28 cellular contexts compared by ENCODE assay signal in genomic region chr1:191752342-191752741, GRCh38.
DNase-seq lines count a peak whose midpoint lies in the region; ATAC-seq, FAIRE-seq and TF ChIP-seq lines count a peak whose summit lies in the region.
"Had no signal": no experiment of that assay in that cellular context is flagged by ENCODE, and none has a peak within 500 bp of the region (broad histone marks: within the 10 kb centered on the region; RNA-seq: fewer than 3 reads in every experiment).

No MANE protein-coding gene starts in this region.

- no peaks in the 10 kb centered on the region for H3K27me3 ChIP-seq in GM12878 (replicated peaks in 1 of 2; ENCODE audit: control insufficient read depth in 2 of 2, insufficient read depth in 2 of 2, low read length in 1 of 2)
- H3K27me3 ChIP-seq: brain microvascular endothelial cell, esophagus muscularis mucosa, gastroesophageal sphincter, neutrophil, vagina had no signal

- no peaks in the 10 kb centered on the region for H3K36me3 ChIP-seq in GM12878 (ENCODE audit: control insufficient read depth in 2 of 2, insufficient read depth in 2 of 2, low read length in 1 of 2)
- H3K36me3 ChIP-seq: brain microvascular endothelial cell, esophagus muscularis mucosa, gastroesophageal sphincter, lower lobe of right lung, neutrophil, thoracic aorta, vagina had no signal

- intact Hi-C loops in GM12878 (cut with micrococcal nuclease; ENCODE audit: unreplicated experiment): no loop called here

- H3K27me3 Mint-ChIP-seq in nephron progenitor cell (ENCODE audit: low read depth, poor library complexity): peaks cover 1% of the 10 kb centered on the region
- H3K27me3 Mint-ChIP-seq: CD4-positive, CD25-positive, alpha-beta regulatory T cell had no signal

- TF ChIP-seq POLR2A in GM12878 (IDR thresholded peaks at IDR 0.05; ENCODE audit: low read depth, low read length): no peak

- no peak overlapping the region for H3K27ac Mint-ChIP-seq in nephron progenitor cell
- H3K27ac Mint-ChIP-seq: CD4-positive, CD25-positive, alpha-beta regulatory T cell; HFFc6; T-helper 1 cell treated with Interleukin-12 subunit alpha and Interleukin-12 subunit beta and Interleukin-4 antibody, amounts not matched to agents 30 μg/mL and 1 μg/mL, for 36 hours had no signal

- peaks cover 8% of the 10 kb centered on the region for H3K9me3 Mint-ChIP-seq in nephron progenitor cell

- SMC1A ChIA-PET in GM12878 (lab: Charles Lee; ENCODE audit: uncharacterized antibody, unreplicated experiment): interaction anchor here (1.9 kb wide), 1 partner anchor 12 kb away, joined by 4 read pairs; no protein-coding TSS in a partner anchor

- BruUV-seq in GM12878 (replicated peaks; lab: Mats Ljungman, UMichigan): no TSS peak

- CTCF ChIA-PET in GM10248 (lab: Yijun Ruan, JAX) (interaction anchor here (1.5 kb wide), 1 partner anchor 9 kb away, joined by 4 read pairs; no protein-coding TSS in a partner anchor), GM12878 (lab: Yijun Ruan, JAX) (no interaction called here)

- 0 out of 2 replicates have a peak, but pooled peaks have one; percentile 24 for TF ChIP-seq RAD21 in GM12878 (IDR thresholded peaks at IDR 0.05; ENCODE audit: insufficient read depth, low read depth, low read length)

- RAD21 ChIA-PET in GM12878 (lab: Charles Lee; ENCODE audit: unreplicated experiment): no interaction called here

- TF ChIP-seq CTCF in 22Rv1 (IDR thresholded peaks at IDR 0.05): peak; percentile 28; the same call in 1 of the 2 replicates
- TF ChIP-seq CTCF in GM10248 (IDR thresholded peaks at IDR 0.05; ENCODE audit: control extremely low read depth, extremely low read depth, low read depth, missing control alignments): peak; percentile 10
- TF ChIP-seq CTCF in GM12878 (IDR thresholded peaks at IDR 0.05 in 2 of 3, conservative IDR thresholded peaks at IDR 0.05 in 1 of 3; ENCODE audit: control insufficient read depth in 2 of 3, extremely low read depth in 1 of 3, insufficient read depth in 1 of 3, low read depth in 3 of 3, low read length in 3 of 3): peak in 2 of 3 experiments; percentile 9 to 32; a peak in 2 of 6 replicates
- no peak for TF ChIP-seq CTCF in nephron progenitor cell (IDR thresholded peaks at IDR 0.05)

- WGBS in GM12878 (ENCODE audit: insufficient coverage, insufficient replicate concordance, low lambda C conversion rate, missing lambda C conversion rate): 48% methylated on average over 4 of the region's 4 CpGs

- H3K4me3 Mint-ChIP-seq in nephron progenitor cell: no peak overlapping the region
- H3K4me3 Mint-ChIP-seq: CD4-positive, CD25-positive, alpha-beta regulatory T cell; HFFc6; T-helper 1 cell treated with Interleukin-12 subunit alpha and Interleukin-12 subunit beta and Interleukin-4 antibody, amounts not matched to agents 30 μg/mL and 1 μg/mL, for 36 hours had no signal

- H3K9ac ChIP-seq in GM12878 (ENCODE audit: control insufficient read depth, insufficient read depth, low read length): no peak overlapping the region

- no peak for FAIRE-seq in GM12878 (lab: Jason Lieb, UNC)
- FAIRE-seq: colon, G401.6, kidney had no signal

- ATAC-seq in GM12878 (peak; percentile 56), HG02610 (IDR thresholded peaks at IDR 0.05; ENCODE audit: unreplicated experiment) (no peak)
- ATAC-seq: gastroesophageal sphincter, lower lobe of right lung had no signal

- no peaks in the 10 kb centered on the region for H3K9me3 ChIP-seq in GM12878 (replicated peaks; ENCODE audit: control insufficient read depth, insufficient read depth, low read length)
- H3K9me3 ChIP-seq: esophagus muscularis mucosa, gastroesophageal sphincter, lower lobe of right lung, neutrophil, thoracic aorta, vagina had no signal

- no peaks in the 10 kb centered on the region for H4K20me1 ChIP-seq in GM12878 (ENCODE audit: control insufficient read depth, insufficient read depth)

- no peak overlapping the region for H3K4me2 ChIP-seq in GM12878 (ENCODE audit: control insufficient read depth, insufficient read depth)

- TF ChIP-seq EP300 in GM12878 (IDR thresholded peaks at IDR 0.05; ENCODE audit: borderline replicate concordance in 1 of 2, control insufficient read depth in 1 of 2, low read depth in 2 of 2, low read length in 2 of 2): no peak

- no peaks in the 10 kb centered on the region for H3K36me3 Mint-ChIP-seq in nephron progenitor cell (ENCODE audit: low read depth)
- H3K36me3 Mint-ChIP-seq: CD4-positive, CD25-positive, alpha-beta regulatory T cell had no signal

- POLR2A ChIA-PET in GM10248 (lab: Yijun Ruan, JAX) (no interaction called here), GM12878 (lab: Charles Lee) (no interaction called here)

- H3K4me3 ChIP-seq in GM12878: no peak overlapping the region
- H3K4me3 ChIP-seq: esophagus muscularis mucosa, gastroesophageal sphincter, lower lobe of right lung, thoracic aorta, vagina had no signal

- DNase-seq in GM10248 (ENCODE audit: extremely low spot score) (no peak), NAMALWA (ENCODE audit: low spot score) (peak; percentile 20), GM12878 (ENCODE audit: low read depth, low spot score) (no peak), nephron progenitor cell (no peak), NCI-H2029 treated with DMSO at 0.1 percent for 48 hours (lab: John Stamatoyannopoulos, UW) (no peak), EL (no peak)
- DNase-seq: activated gamma-delta T cell; brain microvascular endothelial cell; CD4-positive, CD25-positive, alpha-beta regulatory T cell; DMS 273 treated with DMSO at 0.1 percent for 48 hours; effector memory CD4-positive, alpha-beta T cell; HFFc6; kidney; lower lobe of right lung; NCI-H1417 treated with DMSO at 0.1 percent for 48 hours; NCI-H526; stimulated activated CD4-positive, alpha-beta T cell treated with anti-CD3 and anti-CD28 coated beads, Interleukin-4, amount 100 ng/mL, for 1 hour; stimulated activated naive CD4-positive, alpha-beta T cell had no signal

- no peaks in the 10 kb centered on the region for H3K4me1 ChIP-seq in GM12878 (ENCODE audit: control insufficient read depth, insufficient read depth, low read length)
- H3K4me1 ChIP-seq: esophagus muscularis mucosa, gastroesophageal sphincter, lower lobe of right lung, vagina had no signal

- no peaks in the 10 kb centered on the region for H3K79me2 ChIP-seq in GM12878 (ENCODE audit: control insufficient read depth, insufficient read depth, low read length)

- in situ Hi-C loops in GM12878 (cut with MboI): no loop called here

- H3K27ac ChIP-seq in 22Rv1: no peak overlapping the region
- H3K27ac ChIP-seq in GM12878 (ENCODE audit: control insufficient read depth, insufficient read depth): no peak overlapping the region
- H3K27ac ChIP-seq: brain microvascular endothelial cell, esophagus muscularis mucosa, gastroesophageal sphincter, lower lobe of right lung, neutrophil, thoracic aorta, vagina had no signal

- no peak overlapping the region for H2AFZ ChIP-seq in GM12878 (ENCODE audit: control insufficient read depth, low read depth, low read length)

- H3K4me1 Mint-ChIP-seq in nephron progenitor cell: no peaks in the 10 kb centered on the region
- H3K4me1 Mint-ChIP-seq: CD4-positive, CD25-positive, alpha-beta regulatory T cell had no signal

TF ChIP-seq in GM12878, 131 proteins besides CTCF, POLR2A, EP300 and RAD21 (continues in another document):
- no peak for TF ChIP-seq YY1 (IDR thresholded peaks at IDR 0.05; ENCODE audit: low read depth, low read length)
- no peak for TF ChIP-seq HDAC6 (IDR thresholded peaks at IDR 0.05; ENCODE audit: unreplicated experiment)
- no peak for TF ChIP-seq STAT3 (IDR thresholded peaks at IDR 0.05; ENCODE audit: low read depth, low read length)
- TF ChIP-seq NFXL1 (IDR thresholded peaks at IDR 0.05; ENCODE audit: borderline replicate concordance): no peak
- TF ChIP-seq E2F8 (IDR thresholded peaks at IDR 0.05; ENCODE audit: low read depth, partially characterized antibody): no peak
